15 cellular contexts compared by ENCODE assay signal in genomic region chr4:163815776-163816175, GRCh38.
DNase-seq lines count a peak whose midpoint lies in the region; ATAC-seq and TF ChIP-seq lines count a peak whose summit lies in the region.
"Had no signal": no experiment of that assay in that cellular context is flagged by ENCODE, and none has a peak within 500 bp of the region (broad histone marks: within the 10 kb centered on the region; RNA-seq: fewer than 3 reads in every experiment).

No MANE protein-coding gene starts in this region.

- 77 to 81% methylated on average over 2 of the region's 2 CpGs for WGBS in heart right ventricle, 2 donors

- H3K4me1 ChIP-seq in colonic mucosa (no peaks in the 10 kb centered on the region), heart right ventricle (no peaks in the 10 kb centered on the region)
- H3K4me1 ChIP-seq: esophagus muscularis mucosa had no signal

- DNase-seq in NOMO-1 (lab: John Stamatoyannopoulos, UW; ENCODE audit: unreplicated experiment in 2 of 2) (peak; percentile 54 to 84), colonic mucosa (no peak), heart right ventricle (no peak), NCI-H82 (lab: John Stamatoyannopoulos, UW) (no peak), T1000 (lab: John Stamatoyannopoulos, UW) (no peak)
- DNase-seq: activated T-cell treated with anti-CD3 and anti-CD28 coated beads, Interleukin-2, amount 50 U/mL, for 48 hours; CD4-positive, alpha-beta T cell; NCI-H1048; small intestine; stimulated activated CD8-positive, alpha-beta memory T cell treated with anti-CD3 and anti-CD28 coated beads, Interleukin-4, amount 100 ng/mL, for 48 hours had no signal

- H3K9ac ChIP-seq in colonic mucosa (ENCODE audit: low read depth in 2 of 2, low read length in 2 of 2) = no peak overlapping the region

- intact Hi-C loops in colonic mucosa (cut with DNase I) (no loop called here), heart right ventricle (cut with DNase I) (no loop called here)

- no peaks in the 10 kb centered on the region for H3K36me3 ChIP-seq in colonic mucosa
- H3K36me3 ChIP-seq in heart right ventricle = no peaks in the 10 kb centered on the region
- H3K36me3 ChIP-seq: esophagus muscularis mucosa had no signal

- H3K27ac ChIP-seq in colonic mucosa = no peak overlapping the region
- no peak overlapping the region for H3K27ac ChIP-seq in heart right ventricle
- H3K27ac ChIP-seq: esophagus muscularis mucosa, VCaP had no signal

- no peak for TF ChIP-seq CTCF in colonic mucosa (IDR thresholded peaks at IDR 0.05)
- no peak for TF ChIP-seq CTCF in heart right ventricle (IDR thresholded peaks at IDR 0.05)

- H3K4me3 ChIP-seq in colonic mucosa = no peak overlapping the region
- no peak overlapping the region for H3K4me3 ChIP-seq in heart right ventricle
- H3K4me3 ChIP-seq: esophagus muscularis mucosa had no signal

- ATAC-seq in GM18520 (IDR thresholded peaks at IDR 0.05; ENCODE audit: unreplicated experiment) (peak; percentile 34), GM21447 (IDR thresholded peaks at IDR 0.05; ENCODE audit: unreplicated experiment) (peak; percentile 80), HG03095 (IDR thresholded peaks at IDR 0.05; ENCODE audit: unreplicated experiment) (peak; percentile 57), heart right ventricle (no peak)

- no peaks in the 10 kb centered on the region for H3K27me3 ChIP-seq in colonic mucosa
- H3K27me3 ChIP-seq in heart right ventricle = no peaks in the 10 kb centered on the region
- H3K27me3 ChIP-seq: esophagus muscularis mucosa had no signal

- H3K9me3 ChIP-seq in colonic mucosa (no peaks in the 10 kb centered on the region), heart right ventricle (no peaks in the 10 kb centered on the region)
- H3K9me3 ChIP-seq: esophagus muscularis mucosa had no signal

Comparison
In these comparisons a context has a peak if more than half of its experiments do, and no peak if none do; other contexts are left out.
1. ATAC-seq: peak in GM18520 (single experiment), GM21447 (single experiment) and HG03095 (single experiment); none in heart right ventricle (0 of 8).
2. DNase-seq: peak in NOMO-1 (2 of 2); none in colonic mucosa (single experiment), heart right ventricle (0 of 2), NCI-H82 (single experiment) and T1000 (single experiment).